20 cellular contexts compared by ENCODE assay signal in genomic region chr6:130320908-130321307, GRCh38. TPM values are rescaled to one million over a fixed set of nuclear protein-coding genes. Genes with fewer than 3 reads are reported as not detected.
"Had no signal": no experiment of that assay in that cellular context is flagged by ENCODE, and none has a peak within 500 bp of the region (broad histone marks: within the 10 kb centered on the region; RNA-seq: fewer than 3 reads in every experiment).

No MANE protein-coding gene starts in this region.

- DNase-seq: effector memory CD4-positive, alpha-beta T cell; head of caudate nucleus; hypothalamus; left cardiac atrium; left ventricle myocardium inferior; lower lobe of right lung; midbrain; nucleus accumbens; ovary; sigmoid colon; stimulated activated CD4-positive, alpha-beta T cell treated with anti-CD3 and anti-CD28 coated beads, Interleukin-12 subunit alpha, Interleukin-12 subunit beta, amount 100 ng/mL, for 4 hours; stimulated activated naive CD4-positive, alpha-beta T cell treated with Interleukin-2 at 50 U/mL for 16 hours had no signal

- H3K36me3 ChIP-seq: esophagus muscularis mucosa, left ventricle myocardium inferior, lower lobe of right lung, neural progenitor cell, ovary, right atrium auricular region, sigmoid colon had no signal

- H3K27ac ChIP-seq: epithelial cell of prostate, esophagus muscularis mucosa, left ventricle myocardium inferior, lower lobe of right lung, neural progenitor cell, ovary, right atrium auricular region, sigmoid colon, skin epidermis had no signal

- ATAC-seq: left cardiac atrium; lower lobe of right lung; natural killer cell treated with Interleukin-12 subunit alpha and Interleukin-12 subunit beta and Interleukin-15 and Interleukin-18, amount 100 ng/mL, for 72 hours had no signal

- H3K4me2 ChIP-seq: neural progenitor cell had no signal

- H3K9me3 ChIP-seq: esophagus muscularis mucosa, left ventricle myocardium inferior, lower lobe of right lung, ovary, right atrium auricular region, sigmoid colon had no signal

- FAIRE-seq: endometrium, islet of Langerhans had no signal

- H3K4me1 ChIP-seq: esophagus muscularis mucosa, left ventricle myocardium inferior, lower lobe of right lung, neural progenitor cell, right atrium auricular region had no signal

- H3K27me3 ChIP-seq: esophagus muscularis mucosa, neural progenitor cell, ovary, right atrium auricular region, sigmoid colon had no signal

- H3K4me3 ChIP-seq: esophagus muscularis mucosa, left ventricle myocardium inferior, lower lobe of right lung, neural progenitor cell, ovary, right atrium auricular region, sigmoid colon, skin epidermis had no signal

- H3K9ac ChIP-seq: neural progenitor cell had no signal

- H2AFZ ChIP-seq: neural progenitor cell had no signal

RNA-seq across cellular contexts. Expression of gene TMEM200A, which starts 44.9 kb away (rescaled TPM):
- total RNA-seq: left ventricle myocardium inferior had no signal
